19 cellular contexts compared by ENCODE assay signal in the genomic region with DNA sequence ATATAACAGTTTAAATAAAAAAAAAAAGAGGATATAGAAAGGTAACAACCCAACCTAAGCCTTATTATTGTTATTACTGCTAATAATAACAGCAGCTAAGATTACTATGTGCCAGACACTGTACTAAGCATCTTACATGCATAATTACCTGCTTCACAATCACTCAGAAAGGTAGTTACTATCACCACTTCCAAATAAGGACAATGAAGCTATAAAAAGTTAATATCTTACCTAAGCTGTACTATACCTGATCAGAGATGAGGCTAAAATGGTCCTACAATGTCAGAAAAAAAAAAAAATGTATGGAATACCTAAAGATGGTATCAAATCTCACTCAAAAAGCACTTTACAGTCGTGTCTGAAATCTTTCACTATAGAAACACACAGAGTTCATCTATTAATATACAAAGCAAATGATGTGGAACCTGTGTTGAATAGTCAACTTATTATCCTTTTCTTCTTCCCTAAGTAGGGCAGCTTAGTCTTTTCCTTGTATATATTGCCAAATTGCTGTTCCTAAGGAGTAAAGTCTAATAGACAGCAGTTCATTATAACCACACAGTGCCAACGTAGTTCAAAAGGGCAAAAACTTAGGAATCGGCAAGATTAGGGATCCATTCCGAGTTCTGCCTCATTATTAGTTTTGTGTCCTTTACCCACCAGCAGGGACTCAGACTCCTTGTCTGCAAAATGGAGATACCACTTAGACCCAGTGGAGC.
"Had no signal": no experiment of that assay in that cellular context is flagged by ENCODE, and none has a peak within 500 bp of the region (broad histone marks: within the 10 kb centered on the region; RNA-seq: fewer than 3 reads in every experiment).

No MANE protein-coding gene starts in this region.

- DNase-seq: activated gamma-delta T cell treated with Interleukin-2 at 50 U/mL for 16 hours; activated T-cell treated with anti-CD3 and anti-CD28 coated beads, Interleukin-2, amount 50 U/mL, for 1 hour; effector memory CD4-positive, alpha-beta T cell; hippocampal formation; naive thymus-derived CD8-positive, alpha-beta T cell; ovary; stimulated activated CD4-positive, alpha-beta T cell treated with anti-CD3 and anti-CD28 coated beads, Interleukin-4, amount 100 ng/mL, for 4 hours; substantia nigra; T-helper 1 cell; thyroid gland had no signal

- H3K27ac ChIP-seq: breast epithelium, ovary, prostate gland, thyroid gland had no signal

- H3K9me3 ChIP-seq: breast epithelium, ovary, prostate gland, thyroid gland had no signal

- H3K4me3 ChIP-seq: breast epithelium, ovary, prostate gland, thyroid gland had no signal

- ATAC-seq: activated naive CD4-positive, alpha-beta T cell treated with anti-CD3 and anti-CD28 coated beads, Interleukin-2, amount 50 U/mL, for 72 hours; esophagus mucosa; naive thymus-derived CD8-positive, alpha-beta T cell had no signal

- H3K36me3 ChIP-seq: breast epithelium, ovary, prostate gland, thyroid gland had no signal

- H3K27me3 ChIP-seq: breast epithelium, ovary, thyroid gland had no signal

- H3K4me1 ChIP-seq: breast epithelium, prostate gland, thyroid gland had no signal

- FAIRE-seq: colon, endothelial cell of umbilical vein, frontal cortex, TTC549, urothelium cell line had no signal
